16 cellular contexts compared by ENCODE assay signal in the genomic region with DNA sequence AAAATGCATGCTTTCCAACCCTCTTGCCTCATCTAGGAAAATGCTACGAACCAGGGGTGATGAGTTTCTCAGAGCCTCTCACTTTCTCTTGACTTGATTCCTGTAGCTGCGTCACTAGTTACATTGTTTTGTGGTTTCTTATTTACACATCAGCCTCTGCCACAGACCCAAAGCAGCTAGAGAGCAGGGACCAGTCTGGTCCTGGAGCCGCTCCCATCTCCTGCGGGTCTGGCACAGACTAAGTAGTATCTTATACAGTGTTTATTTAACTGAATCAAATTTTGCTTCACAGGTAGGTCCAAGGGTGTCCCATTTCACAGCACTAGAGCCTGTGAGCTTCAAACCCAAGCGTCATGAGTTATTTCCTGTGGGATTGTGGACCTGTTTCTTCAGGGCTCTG.
A peak's percentile ranks its signal among the peaks of the same experiment; 100 is the strongest.
DNase-seq lines count a peak whose midpoint lies in the region; ATAC-seq and TF ChIP-seq lines count a peak whose summit lies in the region.
"Had no signal": no experiment of that assay in that cellular context is flagged by ENCODE, and none has a peak within 500 bp of the region (broad histone marks: within the 10 kb centered on the region; RNA-seq: fewer than 3 reads in every experiment).

No MANE protein-coding gene starts in this region.

- TF ChIP-seq CTCF in lower lobe of right lung (IDR thresholded peaks at IDR 0.05) = no peak

- peak; percentile 10 for DNase-seq in NCI-H748 (lab: John Stamatoyannopoulos, UW; ENCODE audit: unreplicated experiment)
- no peak for DNase-seq in NCI-H748 treated with DMSO at 0.1 percent for 48 hours (lab: John Stamatoyannopoulos, UW)
- peak; percentile 50 for DNase-seq in SW480 (ENCODE audit: low spot score)
- no peak for DNase-seq in lower lobe of right lung
- no peak for DNase-seq in stimulated activated CD4-positive, alpha-beta T cell treated with anti-CD3 and anti-CD28 coated beads, Interleukin-15, amount 100 ng/mL, for 24 hours
- DNase-seq in Right ventricle myocardium superior = no peak
- DNase-seq: 8988T, DMS 273 treated with DMSO at 0.1 percent for 48 hours, GDM1, H9, NCI-H187, NCI-H2107, NCI-H510A treated with DMSO at 0.1 percent for 48 hours had no signal

- H3K4me1 ChIP-seq in lower lobe of right lung = no peaks in the 10 kb centered on the region
- H3K4me1 ChIP-seq: SJSA1 had no signal

- intact Hi-C loops in lower lobe of right lung (cut with DNase I) (no loop called here), Right ventricle myocardium superior (cut with DNase I) (no loop called here)

- H3K27ac ChIP-seq in lower lobe of right lung = no peak overlapping the region
- H3K27ac ChIP-seq: SJSA1 had no signal

- no peaks in the 10 kb centered on the region for H3K9me3 ChIP-seq in lower lobe of right lung
- H3K9me3 ChIP-seq: SJSA1 had no signal

- ATAC-seq in lower lobe of right lung (peak; percentile 40 to 41), HG03442 (IDR thresholded peaks at IDR 0.05; ENCODE audit: unreplicated experiment) (no peak), GM21723 (IDR thresholded peaks at IDR 0.05; ENCODE audit: unreplicated experiment) (no peak), Right ventricle myocardium superior (ENCODE audit: poor library complexity) (no peak)

- no peaks in the 10 kb centered on the region for H3K36me3 ChIP-seq in lower lobe of right lung
- H3K36me3 ChIP-seq: SJSA1 had no signal

- H3K27me3 ChIP-seq in lower lobe of right lung (ENCODE audit: low read depth) = no peaks in the 10 kb centered on the region
- H3K27me3 ChIP-seq: SJSA1 had no signal

- no peak overlapping the region for H3K4me3 ChIP-seq in lower lobe of right lung
- H3K4me3 ChIP-seq: SJSA1 had no signal

Comparison
In these comparisons a context has a peak if more than half of its experiments do, and no peak if none do; other contexts are left out.
1. DNase-seq: peak in NCI-H748 (single experiment) and SW480 (single experiment); none in NCI-H748 treated with DMSO at 0.1 percent for 48 hours (single experiment), lower lobe of right lung (single experiment), stimulated activated CD4-positive, alpha-beta T cell treated with anti-CD3 and anti-CD28 coated beads, Interleukin-15, amount 100 ng/mL, for 24 hours (single experiment) and Right ventricle myocardium superior (single experiment).
2. ATAC-seq: peak in lower lobe of right lung (2 of 2); none in HG03442 (single experiment), GM21723 (single experiment) and Right ventricle myocardium superior (single experiment).